11 cellular contexts compared by ENCODE assay signal in the genomic region with DNA sequence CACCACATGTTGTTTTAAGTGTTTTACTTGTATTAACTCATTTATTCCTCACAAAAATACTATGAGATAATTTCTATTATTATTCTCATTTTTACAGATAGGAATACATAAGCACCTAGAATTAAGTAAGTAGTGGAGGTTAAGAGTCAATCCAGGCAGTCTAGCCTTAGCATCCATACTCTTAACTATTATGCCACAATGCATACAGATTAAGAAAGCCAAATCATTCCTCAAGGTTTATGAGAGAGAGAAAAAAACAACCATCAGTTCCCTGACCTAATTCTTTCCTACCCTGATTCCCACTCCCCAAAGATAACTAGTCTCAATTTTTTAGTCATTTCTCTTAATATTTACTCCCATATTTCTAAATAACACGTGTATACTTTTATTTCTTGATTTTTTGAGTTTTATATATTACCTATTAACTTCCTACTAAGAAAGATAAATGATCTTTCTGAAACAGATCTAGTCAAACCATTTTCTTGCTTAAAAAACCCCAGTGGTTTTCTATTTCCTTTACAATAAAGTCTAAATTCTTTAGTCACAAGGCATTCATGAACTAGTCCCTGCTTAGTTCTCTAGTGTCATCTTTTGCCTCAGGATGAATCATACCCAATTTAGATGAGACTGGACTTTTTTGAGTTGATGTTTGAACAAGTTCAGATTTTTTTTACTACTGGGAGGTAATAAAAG. TPM values are rescaled to one million over a fixed set of nuclear protein-coding genes. Genes with fewer than 3 reads are reported as not detected.
A peak's percentile ranks its signal among the peaks of the same experiment; 100 is the strongest.
DNase-seq lines count a peak whose midpoint lies in the region; ATAC-seq and TF ChIP-seq lines count a peak whose summit lies in the region.
"Had no signal": no experiment of that assay in that cellular context is flagged by ENCODE, and none has a peak within 500 bp of the region (broad histone marks: within the 10 kb centered on the region; RNA-seq: fewer than 3 reads in every experiment).

No MANE protein-coding gene starts in this region.

- no peak for TF ChIP-seq POLR2A in GM18505 (IDR thresholded peaks at IDR 0.05; ENCODE audit: borderline replicate concordance, extremely low read depth, insufficient read depth, insufficient read length)

- H3K9me3 Mint-ChIP-seq in activated CD4-positive, alpha-beta T cell treated with anti-CD3 and anti-CD28 coated beads, Interleukin-2, amount 10 ng/mL, durations not matched to agents 7 days and 5 days = no peaks in the 10 kb centered on the region
- H3K9me3 Mint-ChIP-seq in activated naive CD8-positive, alpha-beta T cell treated with anti-CD3 and anti-CD28 coated beads, Interleukin-2, amount 10 ng/mL, durations not matched to agents 7 days and 5 days = no peaks in the 10 kb centered on the region
- H3K9me3 Mint-ChIP-seq in neural crest cell = no peaks in the 10 kb centered on the region

- ATAC-seq in HG03066 (IDR thresholded peaks at IDR 0.05; ENCODE audit: low read depth, unreplicated experiment) (peak; percentile 51), GM18505 (IDR thresholded peaks at IDR 0.05; ENCODE audit: unreplicated experiment) (no peak)
- ATAC-seq in activated naive CD8-positive, alpha-beta T cell treated with anti-CD3 and anti-CD28 coated beads, Interleukin-2, amount 10 ng/mL, durations not matched to agents 7 days and 5 days (ENCODE audit: low read depth) = no peak

- CTCF ChIA-PET in activated CD4-positive, alpha-beta T cell treated with anti-CD3 and anti-CD28 coated beads, Interleukin-2, amount 10 ng/mL, durations not matched to agents 7 days and 5 days (lab: Charles Lee) = no interaction called here

- H3K27me3 Mint-ChIP-seq in activated CD4-positive, alpha-beta T cell treated with anti-CD3 and anti-CD28 coated beads, Interleukin-2, amount 10 ng/mL, durations not matched to agents 7 days and 5 days = no peaks in the 10 kb centered on the region
- H3K27me3 Mint-ChIP-seq in activated naive CD8-positive, alpha-beta T cell treated with anti-CD3 and anti-CD28 coated beads, Interleukin-2, amount 10 ng/mL, durations not matched to agents 7 days and 5 days = no peaks in the 10 kb centered on the region
- no peaks in the 10 kb centered on the region for H3K27me3 Mint-ChIP-seq in neural crest cell (ENCODE audit: low read depth)

- peak overlapping the region; percentile 68 for H3K27ac Mint-ChIP-seq in activated CD4-positive, alpha-beta T cell treated with anti-CD3 and anti-CD28 coated beads, Interleukin-2, amount 10 ng/mL, durations not matched to agents 7 days and 5 days
- peak overlapping the region; percentile 47 for H3K27ac Mint-ChIP-seq in activated naive CD8-positive, alpha-beta T cell treated with anti-CD3 and anti-CD28 coated beads, Interleukin-2, amount 10 ng/mL, durations not matched to agents 7 days and 5 days
- peak overlapping the region; percentile 50 for H3K27ac Mint-ChIP-seq in neural crest cell (ENCODE audit: unreplicated experiment)

- H3K36me3 Mint-ChIP-seq in activated CD4-positive, alpha-beta T cell treated with anti-CD3 and anti-CD28 coated beads, Interleukin-2, amount 10 ng/mL, durations not matched to agents 7 days and 5 days (ENCODE audit: low read depth) = peaks cover 52% of the 10 kb centered on the region
- H3K36me3 Mint-ChIP-seq in activated naive CD8-positive, alpha-beta T cell treated with anti-CD3 and anti-CD28 coated beads, Interleukin-2, amount 10 ng/mL, durations not matched to agents 7 days and 5 days = peaks cover 38% of the 10 kb centered on the region
- H3K36me3 Mint-ChIP-seq in neural crest cell (ENCODE audit: low read depth) = peaks cover 18% of the 10 kb centered on the region

- POLR2A ChIA-PET in activated CD4-positive, alpha-beta T cell treated with anti-CD3 and anti-CD28 coated beads, Interleukin-2, amount 10 ng/mL, durations not matched to agents 7 days and 5 days (lab: Charles Lee) = no interaction called here
- POLR2A ChIA-PET in activated naive CD8-positive, alpha-beta T cell treated with anti-CD3 and anti-CD28 coated beads, Interleukin-2, amount 10 ng/mL, durations not matched to agents 7 days and 5 days (lab: Charles Lee) = no interaction called here

- H3K4me3 Mint-ChIP-seq in activated CD4-positive, alpha-beta T cell treated with anti-CD3 and anti-CD28 coated beads, Interleukin-2, amount 10 ng/mL, durations not matched to agents 7 days and 5 days = no peak overlapping the region
- peak overlapping the region; percentile 32 for H3K4me3 Mint-ChIP-seq in activated naive CD8-positive, alpha-beta T cell treated with anti-CD3 and anti-CD28 coated beads, Interleukin-2, amount 10 ng/mL, durations not matched to agents 7 days and 5 days
- no peak overlapping the region for H3K4me3 Mint-ChIP-seq in neural crest cell

- no peak for TF ChIP-seq CTCF in neural crest cell (conservative IDR thresholded peaks at IDR 0.05)

- peaks cover 39% of the 10 kb centered on the region for H3K4me1 Mint-ChIP-seq in activated CD4-positive, alpha-beta T cell treated with anti-CD3 and anti-CD28 coated beads, Interleukin-2, amount 10 ng/mL, durations not matched to agents 7 days and 5 days
- peaks cover 39% of the 10 kb centered on the region for H3K4me1 Mint-ChIP-seq in activated naive CD8-positive, alpha-beta T cell treated with anti-CD3 and anti-CD28 coated beads, Interleukin-2, amount 10 ng/mL, durations not matched to agents 7 days and 5 days
- H3K4me1 Mint-ChIP-seq in neural crest cell = peaks cover 4% of the 10 kb centered on the region

- no peak for DNase-seq in activated CD4-positive, alpha-beta T cell treated with anti-CD3 and anti-CD28 coated beads, Interleukin-2, amount 10 ng/mL, durations not matched to agents 7 days and 5 days
- no peak for DNase-seq in activated CD4-positive, alpha-beta T cell treated with anti-CD3 and anti-CD28 coated beads, Interleukin-2, amount 50 U/mL, for 4 hours
- no peak for DNase-seq in activated naive CD8-positive, alpha-beta T cell treated with anti-CD3 and anti-CD28 coated beads, Interleukin-2, amount 10 ng/mL, durations not matched to agents 7 days and 5 days
- no peak for DNase-seq in neural crest cell (ENCODE audit: low read depth, low spot score)
- no peak for DNase-seq in GM19240 (ENCODE audit: insufficient read length, low spot score)
- DNase-seq in cortex of kidney (lab: John Stamatoyannopoulos, UW) = no peak
- DNase-seq: colonic mucosa, GF-D8, NCI-H69 had no signal

RNA-seq across cellular contexts. Expression of gene UBA6, which starts 16.0 kb away (rescaled TPM):
- 10 to 100 TPM; 73.3 to 82.0 TPM for total RNA-seq in activated CD4-positive, alpha-beta T cell treated with anti-CD3 and anti-CD28 coated beads, Interleukin-2, amount 10 ng/mL, durations not matched to agents 7 days and 5 days
- total RNA-seq in activated naive CD8-positive, alpha-beta T cell treated with anti-CD3 and anti-CD28 coated beads, Interleukin-2, amount 10 ng/mL, durations not matched to agents 7 days and 5 days = 10 to 100 TPM; 64.8 to 65.2 TPM
- 72.9 and 78.1 TPM in 2 replicates for total RNA-seq in neural crest cell
